ENCODE assay signal across 1 cellular context in the genomic region with DNA sequence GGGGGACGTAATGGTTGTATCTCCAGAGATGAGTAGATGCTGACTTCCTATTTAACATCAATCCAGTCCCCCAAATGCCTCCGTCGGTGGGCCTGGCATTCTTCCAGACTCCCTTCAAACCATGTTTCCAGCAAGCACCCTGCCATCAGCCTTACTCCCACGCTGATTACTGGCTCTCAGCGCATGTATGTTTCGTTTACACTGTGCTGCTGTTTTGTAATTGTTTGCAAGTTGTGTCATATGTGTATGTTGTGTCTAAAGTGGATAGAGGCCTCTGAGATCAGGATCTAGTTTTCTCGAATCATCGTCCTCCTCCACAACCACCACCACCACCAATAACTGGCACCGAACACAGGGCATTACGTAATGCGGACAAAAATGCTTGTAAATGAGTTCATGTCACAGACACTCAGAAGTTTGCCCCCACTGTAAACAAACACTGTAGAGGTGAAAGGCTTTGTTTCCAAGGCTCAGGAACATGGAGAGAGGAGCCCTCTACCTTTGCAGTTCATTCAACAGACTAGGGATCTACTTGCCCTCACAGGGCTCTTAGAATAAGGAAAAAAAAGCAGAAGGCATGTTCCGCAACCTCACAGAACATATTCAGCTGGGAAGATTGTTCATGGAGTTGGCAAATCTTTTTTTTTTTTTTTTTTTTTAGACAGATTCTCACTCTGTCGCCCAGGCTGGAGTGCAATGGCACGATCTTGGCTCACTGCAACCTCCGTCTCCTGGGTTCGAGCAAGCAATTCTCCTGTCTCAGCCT.
TF ChIP-seq lines count a peak whose summit lies in the region.

No MANE protein-coding gene starts in this region.

TF ChIP-seq in HepG2, 621 proteins besides CTCF, POLR2A, EP300 and RAD21 (continued from another document and continues in another):
- TF ChIP-seq CREB1 (IDR thresholded peaks at IDR 0.05): peak; percentile 66
- peak; percentile 26; the same call in 1 of the 2 replicates for TF ChIP-seq CREB1 (CRISPR knock-in tag; IDR thresholded peaks at IDR 0.05)
- TF ChIP-seq, protein P1, sequence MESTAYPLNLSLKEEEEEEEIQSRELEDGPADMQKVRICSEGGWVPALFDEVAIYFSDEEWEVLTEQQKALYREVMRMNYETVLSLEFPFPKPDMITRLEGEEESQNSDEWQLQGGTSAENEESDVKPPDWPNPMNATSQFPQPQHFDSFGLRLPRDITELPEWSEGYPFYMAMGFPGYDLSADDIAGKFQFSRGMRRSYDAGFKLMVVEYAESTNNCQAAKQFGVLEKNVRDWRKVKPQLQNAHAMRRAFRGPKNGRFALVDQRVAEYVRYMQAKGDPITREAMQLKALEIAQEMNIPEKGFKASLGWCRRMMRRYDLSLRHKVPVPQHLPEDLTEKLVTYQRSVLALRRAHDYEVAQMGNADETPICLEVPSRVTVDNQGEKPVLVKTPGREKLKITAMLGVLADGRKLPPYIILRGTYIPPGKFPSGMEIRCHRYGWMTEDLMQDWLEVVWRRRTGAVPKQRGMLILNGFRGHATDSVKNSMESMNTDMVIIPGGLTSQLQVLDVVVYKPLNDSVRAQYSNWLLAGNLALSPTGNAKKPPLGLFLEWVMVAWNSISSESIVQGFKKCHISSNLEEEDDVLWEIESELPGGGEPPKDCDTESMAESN (CRISPR knock-in tag; conservative IDR thresholded peaks at IDR 0.05): no peak
- TF ChIP-seq, protein P2, sequence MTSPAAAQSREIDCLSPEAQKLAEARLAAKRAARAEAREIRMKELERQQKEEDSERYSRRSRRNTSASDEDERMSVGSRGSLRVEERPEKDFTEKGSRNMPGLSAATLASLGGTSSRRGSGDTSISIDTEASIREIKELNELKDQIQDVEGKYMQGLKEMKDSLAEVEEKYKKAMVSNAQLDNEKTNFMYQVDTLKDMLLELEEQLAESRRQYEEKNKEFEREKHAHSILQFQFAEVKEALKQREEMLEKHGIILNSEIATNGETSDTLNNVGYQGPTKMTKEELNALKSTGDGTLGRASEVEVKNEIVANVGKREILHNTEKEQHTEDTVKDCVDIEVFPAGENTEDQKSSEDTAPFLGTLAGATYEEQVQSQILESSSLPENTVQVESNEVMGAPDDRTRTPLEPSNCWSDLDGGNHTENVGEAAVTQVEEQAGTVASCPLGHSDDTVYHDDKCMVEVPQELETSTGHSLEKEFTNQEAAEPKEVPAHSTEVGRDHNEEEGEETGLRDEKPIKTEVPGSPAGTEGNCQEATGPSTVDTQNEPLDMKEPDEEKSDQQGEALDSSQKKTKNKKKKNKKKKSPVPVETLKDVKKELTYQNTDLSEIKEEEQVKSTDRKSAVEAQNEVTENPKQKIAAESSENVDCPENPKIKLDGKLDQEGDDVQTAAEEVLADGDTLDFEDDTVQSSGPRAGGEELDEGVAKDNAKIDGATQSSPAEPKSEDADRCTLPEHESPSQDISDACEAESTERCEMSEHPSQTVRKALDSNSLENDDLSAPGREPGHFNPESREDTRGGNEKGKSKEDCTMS (CRISPR knock-in tag; conservative IDR thresholded peaks at IDR 0.05): no peak
- no peak for TF ChIP-seq ZNF430 (CRISPR knock-in tag; IDR thresholded peaks at IDR 0.05)
- no peak for TF ChIP-seq EED (CRISPR knock-in tag; IDR thresholded peaks at IDR 0.05)
- TF ChIP-seq, protein P3, sequence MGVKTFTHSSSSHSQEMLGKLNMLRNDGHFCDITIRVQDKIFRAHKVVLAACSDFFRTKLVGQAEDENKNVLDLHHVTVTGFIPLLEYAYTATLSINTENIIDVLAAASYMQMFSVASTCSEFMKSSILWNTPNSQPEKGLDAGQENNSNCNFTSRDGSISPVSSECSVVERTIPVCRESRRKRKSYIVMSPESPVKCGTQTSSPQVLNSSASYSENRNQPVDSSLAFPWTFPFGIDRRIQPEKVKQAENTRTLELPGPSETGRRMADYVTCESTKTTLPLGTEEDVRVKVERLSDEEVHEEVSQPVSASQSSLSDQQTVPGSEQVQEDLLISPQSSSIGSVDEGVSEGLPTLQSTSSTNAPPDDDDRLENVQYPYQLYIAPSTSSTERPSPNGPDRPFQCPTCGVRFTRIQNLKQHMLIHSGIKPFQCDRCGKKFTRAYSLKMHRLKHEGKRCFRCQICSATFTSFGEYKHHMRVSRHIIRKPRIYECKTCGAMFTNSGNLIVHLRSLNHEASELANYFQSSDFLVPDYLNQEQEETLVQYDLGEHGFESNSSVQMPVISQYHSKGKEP (CRISPR knock-in tag; IDR thresholded peaks at IDR 0.05): no peak
- TF ChIP-seq, protein P4, sequence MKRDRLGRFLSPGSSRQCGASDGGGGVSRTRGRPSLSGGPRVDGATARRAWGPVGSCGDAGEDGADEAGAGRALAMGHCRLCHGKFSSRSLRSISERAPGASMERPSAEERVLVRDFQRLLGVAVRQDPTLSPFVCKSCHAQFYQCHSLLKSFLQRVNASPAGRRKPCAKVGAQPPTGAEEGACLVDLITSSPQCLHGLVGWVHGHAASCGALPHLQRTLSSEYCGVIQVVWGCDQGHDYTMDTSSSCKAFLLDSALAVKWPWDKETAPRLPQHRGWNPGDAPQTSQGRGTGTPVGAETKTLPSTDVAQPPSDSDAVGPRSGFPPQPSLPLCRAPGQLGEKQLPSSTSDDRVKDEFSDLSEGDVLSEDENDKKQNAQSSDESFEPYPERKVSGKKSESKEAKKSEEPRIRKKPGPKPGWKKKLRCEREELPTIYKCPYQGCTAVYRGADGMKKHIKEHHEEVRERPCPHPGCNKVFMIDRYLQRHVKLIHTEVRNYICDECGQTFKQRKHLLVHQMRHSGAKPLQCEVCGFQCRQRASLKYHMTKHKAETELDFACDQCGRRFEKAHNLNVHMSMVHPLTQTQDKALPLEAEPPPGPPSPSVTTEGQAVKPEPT (CRISPR knock-in tag; IDR thresholded peaks at IDR 0.05; ENCODE audit: low read depth): no peak
- no peak for TF ChIP-seq NFATC3 (CRISPR knock-in tag; IDR thresholded peaks at IDR 0.05)
- TF ChIP-seq ZSCAN20 (CRISPR knock-in tag; IDR thresholded peaks at IDR 0.05; ENCODE audit: borderline replicate concordance): no peak
- TF ChIP-seq ADNP (CRISPR knock-in tag; IDR thresholded peaks at IDR 0.05): no peak
- no peak for TF ChIP-seq TARDBP (CRISPR knock-in tag; IDR thresholded peaks at IDR 0.05)
- TF ChIP-seq ZC3H13 (CRISPR knock-in tag; IDR thresholded peaks at IDR 0.05): 0 out of 2 replicates have a peak, but pooled peaks have one; percentile 37
- no peak for TF ChIP-seq ATF7-NPFF (CRISPR knock-in tag; IDR thresholded peaks at IDR 0.05; ENCODE audit: low read depth)
- peak; percentile 63; the same call in 1 of the 2 replicates for TF ChIP-seq FOXK1 (CRISPR knock-in tag; IDR thresholded peaks at IDR 0.05; ENCODE audit: borderline replicate concordance, low read depth)
- TF ChIP-seq, protein P5, sequence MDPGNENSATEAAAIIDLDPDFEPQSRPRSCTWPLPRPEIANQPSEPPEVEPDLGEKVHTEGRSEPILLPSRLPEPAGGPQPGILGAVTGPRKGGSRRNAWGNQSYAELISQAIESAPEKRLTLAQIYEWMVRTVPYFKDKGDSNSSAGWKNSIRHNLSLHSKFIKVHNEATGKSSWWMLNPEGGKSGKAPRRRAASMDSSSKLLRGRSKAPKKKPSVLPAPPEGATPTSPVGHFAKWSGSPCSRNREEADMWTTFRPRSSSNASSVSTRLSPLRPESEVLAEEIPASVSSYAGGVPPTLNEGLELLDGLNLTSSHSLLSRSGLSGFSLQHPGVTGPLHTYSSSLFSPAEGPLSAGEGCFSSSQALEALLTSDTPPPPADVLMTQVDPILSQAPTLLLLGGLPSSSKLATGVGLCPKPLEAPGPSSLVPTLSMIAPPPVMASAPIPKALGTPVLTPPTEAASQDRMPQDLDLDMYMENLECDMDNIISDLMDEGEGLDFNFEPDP (CRISPR knock-in tag; conservative IDR thresholded peaks at IDR 0.05): no peak
- 0 out of 2 replicates have a peak, but pooled peaks have one; percentile 22 for TF ChIP-seq ZNF816 (CRISPR knock-in tag; IDR thresholded peaks at IDR 0.05; ENCODE audit: borderline replicate concordance)
- no peak for TF ChIP-seq ZNF552 (CRISPR knock-in tag; IDR thresholded peaks at IDR 0.05; ENCODE audit: borderline replicate concordance)
- TF ChIP-seq, protein P6, sequence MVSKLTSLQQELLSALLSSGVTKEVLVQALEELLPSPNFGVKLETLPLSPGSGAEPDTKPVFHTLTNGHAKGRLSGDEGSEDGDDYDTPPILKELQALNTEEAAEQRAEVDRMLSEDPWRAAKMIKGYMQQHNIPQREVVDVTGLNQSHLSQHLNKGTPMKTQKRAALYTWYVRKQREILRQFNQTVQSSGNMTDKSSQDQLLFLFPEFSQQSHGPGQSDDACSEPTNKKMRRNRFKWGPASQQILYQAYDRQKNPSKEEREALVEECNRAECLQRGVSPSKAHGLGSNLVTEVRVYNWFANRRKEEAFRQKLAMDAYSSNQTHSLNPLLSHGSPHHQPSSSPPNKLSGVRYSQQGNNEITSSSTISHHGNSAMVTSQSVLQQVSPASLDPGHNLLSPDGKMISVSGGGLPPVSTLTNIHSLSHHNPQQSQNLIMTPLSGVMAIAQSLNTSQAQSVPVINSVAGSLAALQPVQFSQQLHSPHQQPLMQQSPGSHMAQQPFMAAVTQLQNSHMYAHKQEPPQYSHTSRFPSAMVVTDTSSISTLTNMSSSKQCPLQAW (CRISPR knock-in tag; IDR thresholded peaks at IDR 0.05): peak; percentile 72; the same call in 1 of the 2 replicates
- no peak for TF ChIP-seq ZNF7 (CRISPR knock-in tag; IDR thresholded peaks at IDR 0.05)
- no peak for TF ChIP-seq ZNF235 (CRISPR knock-in tag; IDR thresholded peaks at IDR 0.05; ENCODE audit: borderline replicate concordance)
- TF ChIP-seq KMT2A (CRISPR knock-in tag; IDR thresholded peaks at IDR 0.05): no peak
- TF ChIP-seq, protein P7, sequence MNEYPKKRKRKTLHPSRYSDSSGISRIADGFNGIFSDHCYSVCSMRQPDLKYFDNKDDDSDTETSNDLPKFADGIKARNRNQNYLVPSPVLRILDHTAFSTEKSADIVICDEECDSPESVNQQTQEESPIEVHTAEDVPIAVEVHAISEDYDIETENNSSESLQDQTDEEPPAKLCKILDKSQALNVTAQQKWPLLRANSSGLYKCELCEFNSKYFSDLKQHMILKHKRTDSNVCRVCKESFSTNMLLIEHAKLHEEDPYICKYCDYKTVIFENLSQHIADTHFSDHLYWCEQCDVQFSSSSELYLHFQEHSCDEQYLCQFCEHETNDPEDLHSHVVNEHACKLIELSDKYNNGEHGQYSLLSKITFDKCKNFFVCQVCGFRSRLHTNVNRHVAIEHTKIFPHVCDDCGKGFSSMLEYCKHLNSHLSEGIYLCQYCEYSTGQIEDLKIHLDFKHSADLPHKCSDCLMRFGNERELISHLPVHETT (CRISPR knock-in tag; conservative IDR thresholded peaks at IDR 0.05): no peak
- TF ChIP-seq, protein P8, sequence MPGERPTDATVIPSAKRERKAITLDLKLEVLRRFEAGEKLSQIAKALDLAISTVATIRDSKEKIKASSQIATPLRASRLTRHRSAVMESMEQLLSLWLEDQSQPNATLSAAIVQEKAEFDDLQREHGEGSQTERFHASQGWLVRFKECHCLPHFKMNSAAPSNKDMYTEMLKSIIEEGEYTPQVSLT (CRISPR knock-in tag; IDR thresholded peaks at IDR 0.05; ENCODE audit: borderline replicate concordance, low read depth): no peak
- TF ChIP-seq NR2F6 (IDR thresholded peaks at IDR 0.05): peak; percentile 44; the same call in 1 of the 2 replicates
- no peak for TF ChIP-seq NR2F6 (CRISPR knock-in tag; IDR thresholded peaks at IDR 0.05)
- TF ChIP-seq, protein P9, sequence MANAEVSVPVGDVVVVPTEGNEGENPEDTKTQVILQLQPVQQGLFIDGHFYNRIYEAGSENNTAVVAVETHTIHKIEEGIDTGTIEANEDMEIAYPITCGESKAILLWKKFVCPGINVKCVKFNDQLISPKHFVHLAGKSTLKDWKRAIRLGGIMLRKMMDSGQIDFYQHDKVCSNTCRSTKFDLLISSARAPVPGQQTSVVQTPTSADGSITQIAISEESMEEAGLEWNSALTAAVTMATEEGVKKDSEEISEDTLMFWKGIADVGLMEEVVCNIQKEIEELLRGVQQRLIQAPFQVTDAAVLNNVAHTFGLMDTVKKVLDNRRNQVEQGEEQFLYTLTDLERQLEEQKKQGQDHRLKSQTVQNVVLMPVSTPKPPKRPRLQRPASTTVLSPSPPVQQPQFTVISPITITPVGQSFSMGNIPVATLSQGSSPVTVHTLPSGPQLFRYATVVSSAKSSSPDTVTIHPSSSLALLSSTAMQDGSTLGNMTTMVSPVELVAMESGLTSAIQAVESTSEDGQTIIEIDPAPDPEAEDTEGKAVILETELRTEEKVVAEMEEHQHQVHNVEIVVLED (CRISPR knock-in tag; IDR thresholded peaks at IDR 0.05; ENCODE audit: borderline replicate concordance): no peak
- no peak for TF ChIP-seq JARID2 (CRISPR knock-in tag; IDR thresholded peaks at IDR 0.05; ENCODE audit: insufficient replicate concordance)
- TF ChIP-seq ZNF207 (IDR thresholded peaks at IDR 0.05; ENCODE audit: borderline replicate concordance): no peak
- no peak for TF ChIP-seq NAIF1 (CRISPR knock-in tag; IDR thresholded peaks at IDR 0.05; ENCODE audit: borderline replicate concordance)
- TF ChIP-seq, protein P10, sequence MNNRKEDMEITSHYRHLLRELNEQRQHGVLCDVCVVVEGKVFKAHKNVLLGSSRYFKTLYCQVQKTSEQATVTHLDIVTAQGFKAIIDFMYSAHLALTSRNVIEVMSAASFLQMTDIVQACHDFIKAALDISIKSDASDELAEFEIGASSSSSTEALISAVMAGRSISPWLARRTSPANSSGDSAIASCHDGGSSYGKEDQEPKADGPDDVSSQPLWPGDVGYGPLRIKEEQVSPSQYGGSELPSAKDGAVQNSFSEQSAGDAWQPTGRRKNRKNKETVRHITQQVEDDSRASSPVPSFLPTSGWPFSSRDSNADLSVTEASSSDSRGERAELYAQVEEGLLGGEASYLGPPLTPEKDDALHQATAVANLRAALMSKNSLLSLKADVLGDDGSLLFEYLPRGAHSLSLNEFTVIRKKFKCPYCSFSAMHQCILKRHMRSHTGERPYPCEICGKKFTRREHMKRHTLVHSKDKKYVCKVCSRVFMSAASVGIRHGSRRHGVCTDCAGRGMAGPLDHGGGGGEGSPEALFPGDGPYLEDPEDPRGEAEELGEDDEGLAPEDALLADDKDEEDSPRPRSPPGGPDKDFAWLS (CRISPR knock-in tag; IDR thresholded peaks at IDR 0.05; ENCODE audit: borderline replicate concordance): no peak
- no peak for TF ChIP-seq ZNF136 (CRISPR knock-in tag; IDR thresholded peaks at IDR 0.05; ENCODE audit: low read depth)
- TF ChIP-seq, protein P11, sequence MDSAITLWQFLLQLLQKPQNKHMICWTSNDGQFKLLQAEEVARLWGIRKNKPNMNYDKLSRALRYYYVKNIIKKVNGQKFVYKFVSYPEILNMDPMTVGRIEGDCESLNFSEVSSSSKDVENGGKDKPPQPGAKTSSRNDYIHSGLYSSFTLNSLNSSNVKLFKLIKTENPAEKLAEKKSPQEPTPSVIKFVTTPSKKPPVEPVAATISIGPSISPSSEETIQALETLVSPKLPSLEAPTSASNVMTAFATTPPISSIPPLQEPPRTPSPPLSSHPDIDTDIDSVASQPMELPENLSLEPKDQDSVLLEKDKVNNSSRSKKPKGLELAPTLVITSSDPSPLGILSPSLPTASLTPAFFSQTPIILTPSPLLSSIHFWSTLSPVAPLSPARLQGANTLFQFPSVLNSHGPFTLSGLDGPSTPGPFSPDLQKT (CRISPR knock-in tag; IDR thresholded peaks at IDR 0.05; ENCODE audit: borderline replicate concordance): no peak
- TF ChIP-seq SIN3A (IDR thresholded peaks at IDR 0.05; ENCODE audit: borderline replicate concordance, low read depth, low read length): no peak
